In genomic region chr1:44531785-44532566, GRCh38 we compare ENCODE assay signal across 1 cellular context.
TF ChIP-seq lines count a peak whose summit lies in the region.

No MANE protein-coding gene starts in this region.

TF ChIP-seq in K562, 482 proteins besides CTCF, POLR2A, EP300 and RAD21 (continued from another document and continues in another):
- TF ChIP-seq, protein P1, sequence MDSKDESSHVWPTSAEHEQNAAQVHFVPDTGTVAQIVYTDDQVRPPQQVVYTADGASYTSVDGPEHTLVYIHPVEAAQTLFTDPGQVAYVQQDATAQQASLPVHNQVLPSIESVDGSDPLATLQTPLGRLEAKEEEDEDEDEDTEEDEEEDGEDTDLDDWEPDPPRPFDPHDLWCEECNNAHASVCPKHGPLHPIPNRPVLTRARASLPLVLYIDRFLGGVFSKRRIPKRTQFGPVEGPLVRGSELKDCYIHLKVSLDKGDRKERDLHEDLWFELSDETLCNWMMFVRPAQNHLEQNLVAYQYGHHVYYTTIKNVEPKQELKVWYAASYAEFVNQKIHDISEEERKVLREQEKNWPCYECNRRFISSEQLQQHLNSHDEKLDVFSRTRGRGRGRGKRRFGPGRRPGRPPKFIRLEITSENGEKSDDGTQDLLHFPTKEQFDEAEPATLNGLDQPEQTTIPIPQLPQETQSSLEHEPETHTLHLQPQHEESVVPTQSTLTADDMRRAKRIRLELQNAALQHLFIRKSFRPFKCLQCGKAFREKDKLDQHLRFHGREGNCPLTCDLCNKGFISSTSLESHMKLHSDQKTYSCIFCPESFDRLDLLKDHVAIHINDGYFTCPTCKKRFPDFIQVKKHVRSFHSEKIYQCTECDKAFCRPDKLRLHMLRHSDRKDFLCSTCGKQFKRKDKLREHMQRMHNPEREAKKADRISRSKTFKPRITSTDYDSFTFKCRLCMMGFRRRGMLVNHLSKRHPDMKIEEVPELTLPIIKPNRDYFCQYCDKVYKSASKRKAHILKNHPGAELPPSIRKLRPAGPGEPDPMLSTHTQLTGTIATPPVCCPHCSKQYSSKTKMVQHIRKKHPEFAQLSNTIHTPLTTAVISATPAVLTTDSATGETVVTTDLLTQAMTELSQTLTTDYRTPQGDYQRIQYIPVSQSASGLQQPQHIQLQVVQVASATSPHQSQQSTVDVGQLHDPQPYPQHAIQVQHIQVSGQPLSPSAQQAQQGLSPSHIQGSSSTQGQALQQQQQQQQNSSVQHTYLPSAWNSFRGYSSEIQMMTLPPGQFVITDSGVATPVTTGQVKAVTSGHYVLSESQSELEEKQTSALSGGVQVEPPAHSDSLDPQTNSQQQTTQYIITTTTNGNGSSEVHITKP (IDR thresholded peaks at IDR 0.05; ENCODE audit: partially characterized antibody): peak; percentile 36
- TF ChIP-seq NEUROD1 (IDR thresholded peaks at IDR 0.05; ENCODE audit: borderline replicate concordance, low read depth, low read length, partially characterized antibody) (peak; percentile 72), STAT6 (CRISPR knock-in tag; IDR thresholded peaks at IDR 0.05) (0 out of 2 replicates have a peak, but pooled peaks have one; percentile 24), CXXC5 (CRISPR knock-in tag; IDR thresholded peaks at IDR 0.05) (peak; percentile 54), ATF1 (CRISPR knock-in tag; IDR thresholded peaks at IDR 0.05) (no peak), ATF1 (tag; IDR thresholded peaks at IDR 0.05) (peak; percentile 70), MXI1 (IDR thresholded peaks at IDR 0.05; ENCODE audit: low read depth, low read length) (no peak), HLTF (IDR thresholded peaks at IDR 0.05) (0 out of 2 replicates have a peak, but pooled peaks have one; percentile 27), ETV1 (tag; conservative IDR thresholded peaks at IDR 0.05; ENCODE audit: low read depth) (peak; percentile 81), GTF2F1 (IDR thresholded peaks at IDR 0.05; ENCODE audit: low read depth, low read length) (no peak), TCF7 (IDR thresholded peaks at IDR 0.05; ENCODE audit: borderline replicate concordance) (peak; percentile 86; the same call in 1 of the 2 replicates), EHMT2 (IDR thresholded peaks at IDR 0.05) (peak; percentile 89), NFE2 (IDR thresholded peaks at IDR 0.05; ENCODE audit: low read depth) (peak; percentile 100), MIER1 (IDR thresholded peaks at IDR 0.05; ENCODE audit: low read depth) (peak; percentile 73; the same call in 1 of the 2 replicates), ARID2 (IDR thresholded peaks at IDR 0.05) (no peak), ZBTB34 (CRISPR knock-in tag; IDR thresholded peaks at IDR 0.05) (no peak), ATF7 (IDR thresholded peaks at IDR 0.05) (peak; percentile 82), ZSCAN29 (IDR thresholded peaks at IDR 0.05) (no peak), TBL1XR1 (IDR thresholded peaks at IDR 0.05; ENCODE audit: low read length in 2 of 2) (peak in 1 of 2 experiments; percentile 79; a peak in 2 of 4 replicates), TEAD4 (IDR thresholded peaks at IDR 0.05; ENCODE audit: low read length) (peak; percentile 77), TEAD4 (CRISPR knock-in tag; IDR thresholded peaks at IDR 0.05; ENCODE audit: borderline replicate concordance) (no peak), TCF7L2 (IDR thresholded peaks at IDR 0.05; ENCODE audit: low read depth, low read length) (no peak), BDP1 (IDR thresholded peaks at IDR 0.05; ENCODE audit: insufficient read depth, insufficient read length) (no peak), SLC30A9 (CRISPR knock-in tag; IDR thresholded peaks at IDR 0.05) (no peak), RAD51 (IDR thresholded peaks at IDR 0.05; ENCODE audit: borderline replicate concordance, low read depth) (peak; percentile 72), MTA1 (IDR thresholded peaks at IDR 0.05; ENCODE audit: borderline replicate concordance) (peak; percentile 86), MNT (conservative IDR thresholded peaks at IDR 0.05) (peak; percentile 53 to 68), MAFG (tag; conservative IDR thresholded peaks at IDR 0.05) (peak; percentile 100), BRD4 (IDR thresholded peaks at IDR 0.05) (no peak), MAFF (IDR thresholded peaks at IDR 0.05; ENCODE audit: low read length) (peak; percentile 99), CHAMP1 (IDR thresholded peaks at IDR 0.05) (peak; percentile 76; the same call in 1 of the 2 replicates), NFE2L1 (tag; IDR thresholded peaks at IDR 0.05; ENCODE audit: borderline replicate concordance, low read depth) (peak; percentile 94), ZNF24 (IDR thresholded peaks at IDR 0.05) (peak; percentile 46; the same call in 1 of the 2 replicates), E2F5 (CRISPR knock-in tag; IDR thresholded peaks at IDR 0.05) (no peak), ARID1B (IDR thresholded peaks at IDR 0.05) (peak; percentile 97), POLR3G (IDR thresholded peaks at IDR 0.05; ENCODE audit: extremely low read depth, insufficient read length, insufficient replicate concordance) (no peak), TRIM24 (IDR thresholded peaks at IDR 0.05) (peak; percentile 92 to 96)
- TF ChIP-seq, protein P2, sequence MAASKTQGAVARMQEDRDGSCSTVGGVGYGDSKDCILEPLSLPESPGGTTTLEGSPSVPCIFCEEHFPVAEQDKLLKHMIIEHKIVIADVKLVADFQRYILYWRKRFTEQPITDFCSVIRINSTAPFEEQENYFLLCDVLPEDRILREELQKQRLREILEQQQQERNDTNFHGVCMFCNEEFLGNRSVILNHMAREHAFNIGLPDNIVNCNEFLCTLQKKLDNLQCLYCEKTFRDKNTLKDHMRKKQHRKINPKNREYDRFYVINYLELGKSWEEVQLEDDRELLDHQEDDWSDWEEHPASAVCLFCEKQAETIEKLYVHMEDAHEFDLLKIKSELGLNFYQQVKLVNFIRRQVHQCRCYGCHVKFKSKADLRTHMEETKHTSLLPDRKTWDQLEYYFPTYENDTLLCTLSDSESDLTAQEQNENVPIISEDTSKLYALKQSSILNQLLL (CRISPR knock-in tag; IDR thresholded peaks at IDR 0.05; ENCODE audit: borderline replicate concordance): no peak
- TF ChIP-seq, protein P3, sequence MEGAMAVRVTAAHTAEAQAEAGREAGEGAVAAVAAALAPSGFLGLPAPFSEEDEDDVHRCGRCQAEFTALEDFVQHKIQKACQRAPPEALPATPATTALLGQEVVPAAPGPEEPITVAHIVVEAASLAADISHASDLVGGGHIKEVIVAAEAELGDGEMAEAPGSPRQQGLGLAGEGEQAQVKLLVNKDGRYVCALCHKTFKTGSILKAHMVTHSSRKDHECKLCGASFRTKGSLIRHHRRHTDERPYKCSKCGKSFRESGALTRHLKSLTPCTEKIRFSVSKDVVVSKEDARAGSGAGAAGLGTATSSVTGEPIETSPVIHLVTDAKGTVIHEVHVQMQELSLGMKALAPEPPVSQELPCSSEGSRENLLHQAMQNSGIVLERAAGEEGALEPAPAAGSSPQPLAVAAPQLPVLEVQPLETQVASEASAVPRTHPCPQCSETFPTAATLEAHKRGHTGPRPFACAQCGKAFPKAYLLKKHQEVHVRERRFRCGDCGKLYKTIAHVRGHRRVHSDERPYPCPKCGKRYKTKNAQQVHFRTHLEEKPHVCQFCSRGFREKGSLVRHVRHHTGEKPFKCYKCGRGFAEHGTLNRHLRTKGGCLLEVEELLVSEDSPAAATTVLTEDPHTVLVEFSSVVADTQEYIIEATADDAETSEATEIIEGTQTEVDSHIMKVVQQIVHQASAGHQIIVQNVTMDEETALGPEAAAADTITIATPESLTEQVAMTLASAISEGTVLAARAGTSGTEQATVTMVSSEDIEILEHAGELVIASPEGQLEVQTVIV (CRISPR knock-in tag; IDR thresholded peaks at IDR 0.05; ENCODE audit: borderline replicate concordance): peak; percentile 26; the same call in 1 of the 2 replicates
- TF ChIP-seq, protein P4, sequence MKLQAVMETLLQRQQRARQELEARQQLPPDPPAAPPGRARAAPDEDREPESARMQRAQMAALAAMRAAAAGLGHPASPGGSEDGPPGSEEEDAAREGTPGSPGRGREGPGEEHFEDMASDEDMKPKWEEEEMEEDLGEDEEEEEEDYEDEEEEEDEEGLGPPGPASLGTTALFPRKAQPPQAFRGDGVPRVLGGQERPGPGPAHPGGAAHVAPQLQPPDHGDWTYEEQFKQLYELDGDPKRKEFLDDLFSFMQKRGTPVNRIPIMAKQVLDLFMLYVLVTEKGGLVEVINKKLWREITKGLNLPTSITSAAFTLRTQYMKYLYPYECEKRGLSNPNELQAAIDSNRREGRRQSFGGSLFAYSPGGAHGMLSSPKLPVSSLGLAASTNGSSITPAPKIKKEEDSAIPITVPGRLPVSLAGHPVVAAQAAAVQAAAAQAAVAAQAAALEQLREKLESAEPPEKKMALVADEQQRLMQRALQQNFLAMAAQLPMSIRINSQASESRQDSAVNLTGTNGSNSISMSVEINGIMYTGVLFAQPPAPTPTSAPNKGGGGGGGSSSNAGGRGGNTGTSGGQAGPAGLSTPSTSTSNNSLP (IDR thresholded peaks at IDR 0.05; ENCODE audit: borderline replicate concordance, low read depth, low read length): peak; percentile 93
- TF ChIP-seq, protein P5, sequence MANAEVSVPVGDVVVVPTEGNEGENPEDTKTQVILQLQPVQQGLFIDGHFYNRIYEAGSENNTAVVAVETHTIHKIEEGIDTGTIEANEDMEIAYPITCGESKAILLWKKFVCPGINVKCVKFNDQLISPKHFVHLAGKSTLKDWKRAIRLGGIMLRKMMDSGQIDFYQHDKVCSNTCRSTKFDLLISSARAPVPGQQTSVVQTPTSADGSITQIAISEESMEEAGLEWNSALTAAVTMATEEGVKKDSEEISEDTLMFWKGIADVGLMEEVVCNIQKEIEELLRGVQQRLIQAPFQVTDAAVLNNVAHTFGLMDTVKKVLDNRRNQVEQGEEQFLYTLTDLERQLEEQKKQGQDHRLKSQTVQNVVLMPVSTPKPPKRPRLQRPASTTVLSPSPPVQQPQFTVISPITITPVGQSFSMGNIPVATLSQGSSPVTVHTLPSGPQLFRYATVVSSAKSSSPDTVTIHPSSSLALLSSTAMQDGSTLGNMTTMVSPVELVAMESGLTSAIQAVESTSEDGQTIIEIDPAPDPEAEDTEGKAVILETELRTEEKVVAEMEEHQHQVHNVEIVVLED (CRISPR knock-in tag; IDR thresholded peaks at IDR 0.05): no peak
